In the genomic region with DNA sequence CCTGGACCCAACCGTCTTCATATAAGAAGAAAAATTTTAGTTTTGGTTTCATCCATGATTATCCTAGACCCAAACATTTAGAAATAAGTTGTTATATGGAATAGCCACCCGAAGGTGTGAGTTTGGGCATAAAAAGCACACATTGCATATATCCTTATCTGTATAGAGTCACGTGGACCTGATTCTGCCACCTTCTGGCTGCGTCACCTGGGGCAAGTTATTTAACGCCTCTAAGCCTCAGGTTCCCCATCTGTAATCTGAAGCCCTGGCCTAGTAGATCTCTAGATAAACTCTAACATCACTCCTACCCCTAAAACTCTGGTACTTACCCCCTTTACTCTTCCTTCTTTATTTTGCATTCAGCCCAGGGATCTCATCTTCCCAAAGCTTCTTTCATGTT, we compare ENCODE assay signal across 1 cellular context.
A peak's percentile ranks its signal among the peaks of the same experiment; 100 is the strongest.
TF ChIP-seq lines count a peak whose summit lies in the region.

No MANE protein-coding gene starts in this region.

TF ChIP-seq in HepG2, 621 proteins besides CTCF, POLR2A, EP300 and RAD21:
- TF ChIP-seq STAG1 (CRISPR knock-in tag; IDR thresholded peaks at IDR 0.05) (peak; percentile 12; the same call in 1 of the 2 replicates), ZNF543 (CRISPR knock-in tag; IDR thresholded peaks at IDR 0.05) (no peak), ZFP82 (CRISPR knock-in tag; IDR thresholded peaks at IDR 0.05; ENCODE audit: borderline replicate concordance) (no peak), USF2 (IDR thresholded peaks at IDR 0.05; ENCODE audit: low read depth, low read length) (peak; percentile 17; the same call in 1 of the 2 replicates), USF2 (CRISPR knock-in tag; IDR thresholded peaks at IDR 0.05; ENCODE audit: borderline replicate concordance) (peak; percentile 48; the same call in 1 of the 2 replicates), ZNF451 (CRISPR knock-in tag; IDR thresholded peaks at IDR 0.05) (no peak), TARDBP (CRISPR knock-in tag; IDR thresholded peaks at IDR 0.05) (no peak)
